39 cellular contexts compared by ENCODE assay signal in the genomic region with DNA sequence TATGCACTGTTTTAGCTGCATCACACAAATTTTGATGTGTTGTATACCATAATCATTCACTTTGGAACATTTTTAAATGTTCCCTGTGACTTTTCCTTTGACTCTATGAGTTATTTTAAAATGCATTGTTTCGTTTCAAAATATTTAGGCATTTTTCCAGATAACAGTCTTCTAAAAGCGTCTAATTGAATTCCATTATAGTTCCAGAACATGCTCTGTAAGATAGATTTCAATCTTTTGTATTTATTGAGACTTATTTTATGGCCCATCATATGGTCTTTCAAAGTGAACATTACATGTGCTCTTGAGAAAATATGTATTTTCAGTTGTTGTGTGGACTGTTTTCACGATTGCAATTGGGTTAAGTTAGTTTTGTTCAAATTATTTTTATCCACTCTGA.
"Had no signal": no experiment of that assay in that cellular context is flagged by ENCODE, and none has a peak within 500 bp of the region (broad histone marks: within the 10 kb centered on the region; RNA-seq: fewer than 3 reads in every experiment).

No MANE protein-coding gene starts in this region.

- H3K27ac Mint-ChIP-seq: activated naive CD4-positive, alpha-beta T cell treated with anti-CD3 and anti-CD28 coated beads for 36 hours; activated naive CD4-positive, alpha-beta T cell treated with anti-CD3 and anti-CD28 coated beads, Interleukin-2, amount 10 ng/mL, durations not matched to agents 7 days and 5 days; activated naive CD4-positive, alpha-beta T cell treated with anti-CD3 and anti-CD28 coated beads, Interleukin-2, amount 50 U/mL, for 24 hours; activated naive CD4-positive, alpha-beta T cell treated with anti-CD3 and anti-CD28 coated beads, Interleukin-2, amount 50 U/mL, for 72 hours; activated naive CD8-positive, alpha-beta T cell; activated naive CD8-positive, alpha-beta T cell treated with anti-CD3 and anti-CD28 coated beads for 36 hours; activated naive CD8-positive, alpha-beta T cell treated with anti-CD3 and anti-CD28 coated beads, Interleukin-2, amount 10 ng/mL, durations not matched to agents 7 days and 5 days; activated naive CD8-positive, alpha-beta T cell treated with anti-CD3 and anti-CD28 coated beads, Interleukin-2, amount 50 U/mL, for 24 hours; activated T-helper 1 cell treated with anti-CD3 and anti-CD28 coated beads, Interleukin-12 subunit alpha, Interleukin-12 subunit beta, Interleukin-2, Interleukin-4 antibody, amounts not matched to agents 30 ng/mL and 10 ng/mL and 1 ng/mL, durations not matched to agents 14 hours and 24 hours and 36 hours; activated T-helper 17 cell treated with anti-CD3 and anti-CD28 coated beads, Interleukin-2, amount 50 U/mL, for 72 hours; activated T-helper 2 cell treated with anti-CD3 and anti-CD28 coated beads, Interferon-gamma antibody, Interleukin-2, Interleukin-4, amounts not matched to agents 10 μg/mL and 5 μg/mL and 100 μg/mL, durations not matched to agents 14 hours and 24 hours and 36 hours had no signal

- H3K4me1 Mint-ChIP-seq: activated naive CD4-positive, alpha-beta T cell treated with anti-CD3 and anti-CD28 coated beads, Interleukin-2, amount 10 ng/mL, durations not matched to agents 7 days and 5 days; activated naive CD4-positive, alpha-beta T cell treated with anti-CD3 and anti-CD28 coated beads, Interleukin-2, amount 50 U/mL, for 24 hours; activated naive CD8-positive, alpha-beta T cell treated with anti-CD3 and anti-CD28 coated beads for 36 hours; activated naive CD8-positive, alpha-beta T cell treated with anti-CD3 and anti-CD28 coated beads, Interleukin-2, amount 10 ng/mL, durations not matched to agents 7 days and 5 days; activated naive CD8-positive, alpha-beta T cell treated with anti-CD3 and anti-CD28 coated beads, Interleukin-2, amount 50 U/mL, for 24 hours; activated T-helper 17 cell treated with anti-CD3 and anti-CD28 coated beads, Interleukin-2, amount 50 U/mL, for 72 hours; brain; central memory CD8-positive, alpha-beta T cell had no signal

- H3K4me3 Mint-ChIP-seq: activated naive CD4-positive, alpha-beta T cell treated with anti-CD3 and anti-CD28 coated beads for 36 hours; activated naive CD4-positive, alpha-beta T cell treated with anti-CD3 and anti-CD28 coated beads, Interleukin-2, amount 10 ng/mL, durations not matched to agents 7 days and 5 days; activated naive CD4-positive, alpha-beta T cell treated with anti-CD3 and anti-CD28 coated beads, Interleukin-2, amount 50 U/mL, for 24 hours; activated naive CD8-positive, alpha-beta T cell; activated naive CD8-positive, alpha-beta T cell treated with anti-CD3 and anti-CD28 coated beads for 36 hours; activated naive CD8-positive, alpha-beta T cell treated with anti-CD3 and anti-CD28 coated beads, Interleukin-2, amount 10 ng/mL, durations not matched to agents 7 days and 5 days; activated naive CD8-positive, alpha-beta T cell treated with anti-CD3 and anti-CD28 coated beads, Interleukin-2, amount 50 U/mL, for 24 hours; activated T-cell treated with anti-CD3 and anti-CD28 coated beads, Interleukin-2, amount 50 U/mL, for 4 hours; activated T-helper 1 cell treated with anti-CD3 and anti-CD28 coated beads, Interleukin-12 subunit alpha, Interleukin-12 subunit beta, Interleukin-2, Interleukin-4 antibody, amounts not matched to agents 30 ng/mL and 10 ng/mL and 1 ng/mL, durations not matched to agents 14 hours and 24 hours and 36 hours; activated T-helper 17 cell treated with anti-CD3 and anti-CD28 coated beads, Interleukin-2, amount 50 U/mL, for 72 hours; brain; central memory CD8-positive, alpha-beta T cell had no signal

- H3K36me3 Mint-ChIP-seq: activated naive CD8-positive, alpha-beta T cell treated with anti-CD3 and anti-CD28 coated beads for 36 hours; activated naive CD8-positive, alpha-beta T cell treated with anti-CD3 and anti-CD28 coated beads, Interleukin-2, amount 10 ng/mL, durations not matched to agents 7 days and 5 days had no signal

- DNase-seq: activated effector memory CD4-positive, alpha-beta T cell treated with anti-CD3 and anti-CD28 coated beads, Interleukin-2, amount 50 U/mL, for 16 hours; activated effector memory CD4-positive, alpha-beta T cell treated with Interleukin-2 at 50 U/mL for 16 hours; activated gamma-delta T cell; activated gamma-delta T cell treated with Interleukin-2 at 50 U/mL for 16 hours; activated naive CD4-positive, alpha-beta T cell; activated naive CD4-positive, alpha-beta T cell treated with anti-CD3 and anti-CD28 coated beads for 36 hours; activated naive CD4-positive, alpha-beta T cell treated with anti-CD3 and anti-CD28 coated beads, Interleukin-2, amount 10 ng/mL, durations not matched to agents 7 days and 5 days; activated naive CD4-positive, alpha-beta T cell treated with anti-CD3 and anti-CD28 coated beads, Interleukin-2, amount 50 U/mL, for 16 hours; activated naive CD4-positive, alpha-beta T cell treated with Interleukin-2 at 50 U/mL for 16 hours; activated naive CD8-positive, alpha-beta T cell treated with anti-CD3 and anti-CD28 coated beads for 36 hours; activated naive CD8-positive, alpha-beta T cell treated with anti-CD3 and anti-CD28 coated beads, Interleukin-2, amount 10 ng/mL, durations not matched to agents 7 days and 5 days; activated naive CD8-positive, alpha-beta T cell treated with anti-CD3 and anti-CD28 coated beads, Interleukin-2, amount 50 U/mL, for 24 hours; activated T-cell treated with anti-CD3 and anti-CD28 coated beads, Interleukin-2, amount 50 U/mL, for 1 hour; activated T-cell treated with anti-CD3 and anti-CD28 coated beads, Interleukin-2, amount 50 U/mL, for 4 hours; activated T-cell treated with anti-CD3 and anti-CD28 coated beads, Interleukin-2, amount 50 U/mL, for 48 hours; adrenal gland; amniotic stem cell; amygdala; anterior cingulate cortex; aorta; body of pancreas; brain microvascular endothelial cell; caudate nucleus; central memory CD4-positive, alpha-beta T cell; cerebellar nuclear complex had no signal

- H3K4me1 ChIP-seq: adrenal gland, ascending aorta, body of pancreas, breast epithelium had no signal

- H3K27me3 Mint-ChIP-seq: activated naive CD4-positive, alpha-beta T cell treated with anti-CD3 and anti-CD28 coated beads, Interleukin-2, amount 50 U/mL, for 24 hours; activated naive CD8-positive, alpha-beta T cell treated with anti-CD3 and anti-CD28 coated beads for 36 hours; activated naive CD8-positive, alpha-beta T cell treated with anti-CD3 and anti-CD28 coated beads, Interleukin-2, amount 10 ng/mL, durations not matched to agents 7 days and 5 days; activated naive CD8-positive, alpha-beta T cell treated with anti-CD3 and anti-CD28 coated beads, Interleukin-2, amount 50 U/mL, for 24 hours; activated T-helper 17 cell treated with anti-CD3 and anti-CD28 coated beads, Interleukin-2, amount 50 U/mL, for 72 hours; brain had no signal

- FAIRE-seq: astrocyte, bronchial epithelial cell, colon had no signal

- H3K27ac ChIP-seq: adrenal gland, ascending aorta, body of pancreas, brain microvascular endothelial cell, breast epithelium, cardiac muscle cell had no signal

- H3K36me3 ChIP-seq: adrenal gland, ascending aorta, brain microvascular endothelial cell, breast epithelium, cardiac muscle cell had no signal

- H3K9me3 ChIP-seq: adrenal gland had no signal

- ATAC-seq: activated naive CD4-positive, alpha-beta T cell treated with anti-CD3 and anti-CD28 coated beads, Interleukin-2, amount 50 U/mL, for 72 hours; activated naive CD8-positive, alpha-beta T cell treated with anti-CD3 and anti-CD28 coated beads, Interleukin-2, amount 50 U/mL, for 24 hours; activated T-cell treated with anti-CD3 and anti-CD28 coated beads, Interleukin-2, amount 50 U/mL, for 4 hours; activated T-helper 17 cell treated with anti-CD3 and anti-CD28 coated beads, Interleukin-2, amount 50 U/mL, for 72 hours; body of pancreas had no signal

- H3K4me3 ChIP-seq: adrenal gland, ascending aorta, body of pancreas, breast epithelium, cardiac muscle cell had no signal

- H3K27me3 ChIP-seq: adrenal gland, ascending aorta, body of pancreas, brain microvascular endothelial cell, breast epithelium, cardiac muscle cell had no signal
